In the genomic region with DNA sequence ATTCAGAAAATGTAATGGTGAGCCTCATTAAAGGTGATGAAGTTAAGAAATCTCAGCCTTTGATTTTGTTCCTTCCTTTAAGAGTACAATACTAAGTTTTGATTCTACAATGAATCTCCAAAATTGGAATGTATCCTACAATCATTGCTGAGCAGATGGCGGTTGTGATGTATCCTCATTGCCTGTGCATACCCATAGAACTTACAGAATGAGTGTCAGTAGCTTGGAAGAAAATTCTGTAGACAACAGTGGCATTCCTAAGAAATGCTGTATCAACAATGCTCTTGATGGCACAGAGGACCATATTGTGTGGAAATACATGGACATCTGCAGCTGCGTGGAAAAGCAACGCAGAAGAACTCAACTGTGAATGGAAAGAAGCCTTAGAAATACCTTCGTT, we compare ENCODE assay signal across 28 cellular contexts. TPM values are rescaled to one million over a fixed set of nuclear protein-coding genes. Genes with fewer than 3 reads are reported as not detected.
"Had no signal": no experiment of that assay in that cellular context is flagged by ENCODE, and none has a peak within 500 bp of the region (broad histone marks: within the 10 kb centered on the region; RNA-seq: fewer than 3 reads in every experiment).

No MANE protein-coding gene starts in this region.

- H3K27ac Mint-ChIP-seq: activated B cell treated with CpG ODN at 0.5 μM for 24 hours; activated CD8-positive, alpha-beta T cell treated with anti-CD3 and anti-CD28 coated beads for 36 hours; activated naive CD4-positive, alpha-beta T cell treated with anti-CD3 and anti-CD28 coated beads, Interleukin-2, amount 50 U/mL, for 24 hours; activated naive CD8-positive, alpha-beta T cell treated with anti-CD3 and anti-CD28 coated beads, Interleukin-2, amount 50 U/mL, for 24 hours; activated T-helper 17 cell treated with anti-CD3 and anti-CD28 coated beads, Interleukin-2, amount 50 U/mL, for 72 hours; effector memory CD8-positive, alpha-beta T cell; memory B cell; naive thymus-derived CD8-positive, alpha-beta T cell; neural progenitor cell; stimulated activated memory B cell treated with anti-CD40 and anti-IgM and Interleukin-4, amounts not matched to agents 10 μg/mL and 1 μg/mL and 100 μg/mL, for 72 hours; stimulated activated naive CD8-positive, alpha-beta T cell treated with anti-CD3 and anti-CD28 coated beads, Interleukin-15, amount 100 ng/mL, for 72 hours; T-helper 2 cell treated with Interferon-gamma antibody and Interleukin-4, amounts not matched to agents 5 μg/mL and 100 μg/mL, for 36 hours had no signal

- H2AFZ ChIP-seq: neural progenitor cell, parathyroid adenoma had no signal

- H3K4me1 Mint-ChIP-seq: activated B cell treated with CpG ODN at 0.5 μM for 24 hours; activated naive CD4-positive, alpha-beta T cell treated with anti-CD3 and anti-CD28 coated beads, Interleukin-2, amount 50 U/mL, for 24 hours; activated naive CD8-positive, alpha-beta T cell treated with anti-CD3 and anti-CD28 coated beads, Interleukin-2, amount 50 U/mL, for 24 hours; activated T-helper 17 cell treated with anti-CD3 and anti-CD28 coated beads, Interleukin-2, amount 50 U/mL, for 72 hours; memory B cell; naive thymus-derived CD8-positive, alpha-beta T cell; stimulated activated memory B cell treated with anti-CD40 and anti-IgM and Interleukin-4, amounts not matched to agents 10 μg/mL and 1 μg/mL and 100 μg/mL, for 72 hours; stimulated activated naive CD8-positive, alpha-beta T cell treated with anti-CD3 and anti-CD28 coated beads, Interleukin-15, amount 100 ng/mL, for 72 hours had no signal

- H3K9me3 Mint-ChIP-seq: activated B cell treated with CpG ODN at 0.5 μM for 24 hours; activated CD8-positive, alpha-beta T cell treated with anti-CD3 and anti-CD28 coated beads for 36 hours; activated naive CD4-positive, alpha-beta T cell treated with anti-CD3 and anti-CD28 coated beads, Interleukin-2, amount 50 U/mL, for 24 hours; activated naive CD8-positive, alpha-beta T cell treated with anti-CD3 and anti-CD28 coated beads, Interleukin-2, amount 50 U/mL, for 24 hours; activated T-cell treated with anti-CD3 and anti-CD28 coated beads, Interleukin-2, amount 50 U/mL, for 4 hours; memory B cell; neural progenitor cell; stimulated activated memory B cell treated with anti-CD40 and anti-IgM and Interleukin-4, amounts not matched to agents 10 μg/mL and 1 μg/mL and 100 μg/mL, for 72 hours; stimulated activated naive CD8-positive, alpha-beta T cell treated with anti-CD3 and anti-CD28 coated beads, Interleukin-15, amount 100 ng/mL, for 72 hours; T-helper 2 cell treated with Interferon-gamma antibody and Interleukin-4, amounts not matched to agents 5 μg/mL and 100 μg/mL, for 36 hours had no signal

- H3K4me2 ChIP-seq: neural progenitor cell, smooth muscle cell had no signal

- H3K27me3 ChIP-seq: gastrocnemius medialis, neural progenitor cell, right atrium auricular region, suprapubic skin, tibial nerve had no signal

- H3K4me3 Mint-ChIP-seq: activated B cell treated with CpG ODN at 0.5 μM for 24 hours; activated CD8-positive, alpha-beta T cell treated with anti-CD3 and anti-CD28 coated beads for 36 hours; activated naive CD4-positive, alpha-beta T cell treated with anti-CD3 and anti-CD28 coated beads, Interleukin-2, amount 50 U/mL, for 24 hours; activated naive CD8-positive, alpha-beta T cell treated with anti-CD3 and anti-CD28 coated beads, Interleukin-2, amount 50 U/mL, for 24 hours; activated T-cell treated with anti-CD3 and anti-CD28 coated beads, Interleukin-2, amount 50 U/mL, for 4 hours; activated T-helper 17 cell treated with anti-CD3 and anti-CD28 coated beads, Interleukin-2, amount 50 U/mL, for 72 hours; effector memory CD8-positive, alpha-beta T cell; memory B cell; naive thymus-derived CD8-positive, alpha-beta T cell; neural progenitor cell; stimulated activated memory B cell treated with anti-CD40 and anti-IgM and Interleukin-4, amounts not matched to agents 10 μg/mL and 1 μg/mL and 100 μg/mL, for 72 hours; stimulated activated naive CD8-positive, alpha-beta T cell treated with anti-CD3 and anti-CD28 coated beads, Interleukin-15, amount 100 ng/mL, for 72 hours; T-helper 2 cell treated with Interferon-gamma antibody and Interleukin-4, amounts not matched to agents 5 μg/mL and 100 μg/mL, for 36 hours had no signal

- H3K4me1 ChIP-seq: suprapubic skin had no signal

- H3K9ac ChIP-seq: neural progenitor cell, parathyroid adenoma had no signal

- H3K36me3 Mint-ChIP-seq: activated naive CD4-positive, alpha-beta T cell treated with anti-CD3 and anti-CD28 coated beads, Interleukin-2, amount 50 U/mL, for 24 hours; memory B cell; naive thymus-derived CD8-positive, alpha-beta T cell; neural progenitor cell; stimulated activated memory B cell treated with anti-CD40 and anti-IgM and Interleukin-4, amounts not matched to agents 10 μg/mL and 1 μg/mL and 100 μg/mL, for 72 hours had no signal

- H3K9me3 ChIP-seq: gastrocnemius medialis, right atrium auricular region, suprapubic skin, tibial nerve had no signal

- H3K4me3 ChIP-seq: neural progenitor cell, right atrium auricular region, smooth muscle cell, suprapubic skin had no signal

- DNase-seq: activated B cell treated with CpG ODN at 0.5 μM for 24 hours; activated CD4-positive, alpha-beta T cell treated with anti-CD3 and anti-CD28 coated beads, Interleukin-2, amount 50 U/mL, for 1 hour; activated naive CD8-positive, alpha-beta T cell treated with anti-CD3 and anti-CD28 coated beads, Interleukin-2, amount 50 U/mL, for 24 hours; activated T-cell treated with anti-CD3 and anti-CD28 coated beads, Interleukin-2, amount 50 U/mL, for 4 hours; cerebellar nuclear complex; effector memory CD8-positive, alpha-beta T cell; gastrocnemius medialis; kidney; naive thymus-derived CD8-positive, alpha-beta T cell; occipital lobe; stimulated activated CD4-positive, alpha-beta T cell treated with anti-CD3 and anti-CD28 coated beads, Interleukin-1b, Interleukin-23, amount 100 ng/mL, for 48 hours; stimulated activated CD4-positive, alpha-beta T cell treated with anti-CD3 and anti-CD28 coated beads, Interleukin-4, amount 100 ng/mL, for 4 hours; stimulated activated CD8-positive, alpha-beta memory T cell treated with anti-CD3 and anti-CD28 coated beads, Interleukin-4, amount 100 ng/mL, for 48 hours; stimulated activated naive CD8-positive, alpha-beta T cell treated with anti-CD3 and anti-CD28 coated beads, Interleukin-15, amount 100 ng/mL, for 72 hours; T-helper 1 cell had no signal

- H3K27ac ChIP-seq: coronary artery, gastrocnemius medialis, neural progenitor cell, parathyroid adenoma had no signal

- H3K36me3 ChIP-seq: gastrocnemius medialis, neural progenitor cell, right atrium auricular region, suprapubic skin, tibial nerve had no signal

RNA-seq across cellular contexts. Expression of gene GAREM1, which starts 30.2 kb away (rescaled TPM):
- total RNA-seq: activated B cell treated with CpG ODN at 0.5 μM for 24 hours; activated CD8-positive, alpha-beta T cell treated with anti-CD3 and anti-CD28 coated beads for 36 hours had no signal
